Comparison of ENCODE assay signal across 11 cellular contexts in genomic region chr2:239246723-239247122, GRCh38.
A peak's percentile ranks its signal among the peaks of the same experiment; 100 is the strongest.
DNase-seq lines count a peak whose midpoint lies in the region; ATAC-seq and TF ChIP-seq lines count a peak whose summit lies in the region.
"Had no signal": no experiment of that assay in that cellular context is flagged by ENCODE, and none has a peak within 500 bp of the region (broad histone marks: within the 10 kb centered on the region; RNA-seq: fewer than 3 reads in every experiment).

No MANE protein-coding gene starts in this region.

- no peaks in the 10 kb centered on the region for H3K36me3 ChIP-seq in left ventricle myocardium inferior
- no peaks in the 10 kb centered on the region for H3K36me3 ChIP-seq in kidney epithelial cell (ENCODE audit: control insufficient read depth, insufficient read depth, low read length)
- no peaks in the 10 kb centered on the region for H3K36me3 ChIP-seq in upper lobe of right lung
- no peaks in the 10 kb centered on the region for H3K36me3 ChIP-seq in vagina

- TF ChIP-seq CTCF in left ventricle myocardium inferior (IDR thresholded peaks at IDR 0.05; ENCODE audit: borderline replicate concordance): no peak
- TF ChIP-seq CTCF in kidney epithelial cell (IDR thresholded peaks at IDR 0.05; ENCODE audit: insufficient read depth, low read length, poor library complexity, severe bottlenecking): no peak
- no peak for TF ChIP-seq CTCF in upper lobe of right lung (IDR thresholded peaks at IDR 0.05)
- no peak for TF ChIP-seq CTCF in vagina (IDR thresholded peaks at IDR 0.05)

- H3K27ac ChIP-seq in left ventricle myocardium inferior (replicated peaks) (peak overlapping the region; percentile 67), upper lobe of right lung (no peak overlapping the region), vagina (no peak overlapping the region)
- H3K27ac ChIP-seq: SK-N-MC had no signal

- H3K27me3 ChIP-seq in left ventricle myocardium inferior (ENCODE audit: low read depth): no peaks in the 10 kb centered on the region
- H3K27me3 ChIP-seq in kidney epithelial cell (ENCODE audit: control insufficient read depth, insufficient read depth, low read length): no peaks in the 10 kb centered on the region
- no peaks in the 10 kb centered on the region for H3K27me3 ChIP-seq in upper lobe of right lung
- no peaks in the 10 kb centered on the region for H3K27me3 ChIP-seq in vagina

- TF ChIP-seq POLR2A in vagina (IDR thresholded peaks at IDR 0.05): no peak

- no peak for DNase-seq in left ventricle myocardium inferior
- DNase-seq in left cardiac atrium: no peak
- peak; percentile 90 for DNase-seq in SHP77 treated with DMSO at 0.1 percent for 48 hours (lab: John Stamatoyannopoulos, UW)
- DNase-seq in kidney epithelial cell (ENCODE audit: low read depth): peak; percentile 80
- DNase-seq in upper lobe of right lung: no peak
- DNase-seq in vagina (ENCODE audit: extremely low spot score in 2 of 2): no peak
- DNase-seq: central memory CD4-positive, alpha-beta T cell; MM.1S had no signal

- ATAC-seq in left cardiac atrium (no peak), upper lobe of right lung (peak; percentile 19), HG03280 (IDR thresholded peaks at IDR 0.05; ENCODE audit: unreplicated experiment) (no peak), HG02885 (IDR thresholded peaks at IDR 0.05; ENCODE audit: poor library complexity, unreplicated experiment) (no peak)

- intact Hi-C loops in left ventricle myocardium inferior (cut with micrococcal nuclease): no loop called here
- intact Hi-C loops in left cardiac atrium (cut with DNase I): no loop called here
- intact Hi-C loops in upper lobe of right lung (cut with DNase I): no loop called here
- intact Hi-C loops in vagina (cut with DNase I): no loop called here

- no peak overlapping the region for H3K4me3 ChIP-seq in left ventricle myocardium inferior
- H3K4me3 ChIP-seq in kidney epithelial cell (ENCODE audit: low read depth, low read length): no peak overlapping the region
- H3K4me3 ChIP-seq in upper lobe of right lung: no peak overlapping the region
- H3K4me3 ChIP-seq in vagina: peak overlapping the region in 1 of 2 donors; percentile 20
- H3K4me3 ChIP-seq: SK-N-MC had no signal

- H3K4me1 ChIP-seq in left ventricle myocardium inferior (peaks cover 71% of the 10 kb centered on the region), upper lobe of right lung (peaks cover 31% of the 10 kb centered on the region), vagina (peaks cover 37% of the 10 kb centered on the region)

- H3K9me3 ChIP-seq in left ventricle myocardium inferior (replicated peaks) (no peaks in the 10 kb centered on the region), upper lobe of right lung (no peaks in the 10 kb centered on the region), vagina (no peaks in the 10 kb centered on the region)

Comparison
In these comparisons a context has a peak if more than half of its experiments do, and no peak if none do; other contexts are left out.
1. DNase-seq: peak in SHP77 treated with DMSO at 0.1 percent for 48 hours (single experiment) and kidney epithelial cell (single experiment); none in left ventricle myocardium inferior (single experiment), left cardiac atrium (single experiment), upper lobe of right lung (single experiment) and vagina (0 of 2).